In the genomic region with DNA sequence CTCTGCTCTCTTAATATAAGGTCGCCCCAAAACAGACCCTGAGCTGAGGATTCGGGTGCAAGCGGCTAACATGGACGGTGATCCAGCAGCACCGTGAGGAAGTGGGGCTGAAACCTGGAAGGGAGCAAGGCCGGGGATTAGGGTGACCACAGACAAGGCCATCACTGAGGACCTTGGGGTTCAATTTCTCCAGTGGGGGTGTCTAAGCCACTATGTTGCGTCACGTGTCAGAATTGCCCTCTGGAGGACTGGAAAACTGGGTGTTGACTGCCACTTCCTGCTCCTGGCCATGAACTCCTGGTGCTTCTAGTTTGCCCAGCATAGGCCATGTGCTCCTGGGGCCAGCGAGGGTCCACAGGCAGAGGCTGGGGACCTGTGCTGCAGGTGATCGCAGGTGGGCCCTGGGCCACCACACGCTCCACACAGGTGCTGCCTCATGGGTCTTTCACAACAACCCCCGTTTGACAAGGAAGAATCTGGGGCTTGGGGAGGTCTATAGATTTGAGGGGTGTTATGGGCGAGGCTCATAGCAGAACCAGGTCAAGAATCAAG, we compare ENCODE assay signal across 19 cellular contexts.
A peak's percentile ranks its signal among the peaks of the same experiment; 100 is the strongest.
DNase-seq lines count a peak whose midpoint lies in the region; ATAC-seq and TF ChIP-seq lines count a peak whose summit lies in the region.
"Had no signal": no experiment of that assay in that cellular context is flagged by ENCODE, and none has a peak within 500 bp of the region (broad histone marks: within the 10 kb centered on the region; RNA-seq: fewer than 3 reads in every experiment).

No MANE protein-coding gene starts in this region.

- H3K27ac Mint-ChIP-seq in T-helper 17 cell: peak overlapping the region; percentile 77
- no peak overlapping the region for H3K27ac Mint-ChIP-seq in activated naive CD4-positive, alpha-beta T cell treated with anti-CD3 and anti-CD28 coated beads, Interleukin-2, amount 10 ng/mL, durations not matched to agents 7 days and 5 days
- H3K27ac Mint-ChIP-seq in T-cell: no peak overlapping the region

- H3K4me3 ChIP-seq in neutrophil (ENCODE audit: low read depth in 1 of 2, low read length in 1 of 2) (peak overlapping the region; percentile 12 to 26), BE2C (ENCODE audit: low read depth, low read length) (no peak overlapping the region)
- H3K4me3 ChIP-seq: K562 had no signal

- peaks cover 2% of the 10 kb centered on the region for H3K9me3 Mint-ChIP-seq in activated naive CD4-positive, alpha-beta T cell treated with anti-CD3 and anti-CD28 coated beads, Interleukin-2, amount 10 ng/mL, durations not matched to agents 7 days and 5 days
- no peaks in the 10 kb centered on the region for H3K9me3 Mint-ChIP-seq in T-cell

- TF ChIP-seq CTCF in neutrophil (IDR thresholded peaks at IDR 0.05) (no peak), BE2C (IDR thresholded peaks at IDR 0.05; ENCODE audit: low read depth, low read length) (no peak)

- H3K4me3 Mint-ChIP-seq in T-helper 17 cell (no peak overlapping the region), T-cell (no peak overlapping the region)
- no peak overlapping the region for H3K4me3 Mint-ChIP-seq in activated naive CD4-positive, alpha-beta T cell treated with anti-CD3 and anti-CD28 coated beads, Interleukin-2, amount 10 ng/mL, durations not matched to agents 7 days and 5 days

- H3K4me1 ChIP-seq in neutrophil (ENCODE audit: control insufficient read depth in 1 of 2, insufficient read depth in 1 of 2, low read depth in 1 of 2, low read length in 1 of 2) (peaks cover 68 to 69% of the 10 kb centered on the region in 2 experiments), BE2C (peaks cover 13% of the 10 kb centered on the region)

- H3K36me3 ChIP-seq in neutrophil (no peaks in the 10 kb centered on the region), BE2C (no peaks in the 10 kb centered on the region)

- peak overlapping the region; percentile 98 for H3K27ac ChIP-seq in neutrophil
- H3K27ac ChIP-seq: 22Rv1 had no signal

- peak; percentile 9 for DNase-seq in SIG-M5 treated with dmso at 0.1 percent for 504 hours (lab: John Stamatoyannopoulos, UW; ENCODE audit: unreplicated experiment)
- DNase-seq in SIG-M5 (lab: John Stamatoyannopoulos, UW): no peak
- no peak for DNase-seq in T-helper 17 cell
- no peak for DNase-seq in BE2C
- no peak for DNase-seq in NCI-H1105 (lab: John Stamatoyannopoulos, UW)
- DNase-seq in activated naive CD4-positive, alpha-beta T cell treated with anti-CD3 and anti-CD28 coated beads, Interleukin-2, amount 10 ng/mL, durations not matched to agents 7 days and 5 days: no peak
- no peak for DNase-seq in T-cell
- DNase-seq: EL, GOT3, NCI-H1092 treated with DMSO at 0.1 percent for 48 hours, NCI-H1694, NCI-H2107, NCI-H226, NCI-H524 treated with DMSO at 0.1 percent for 48 hours, Right ventricle myocardium superior had no signal

- POLR2A ChIA-PET in T-cell (lab: Charles Lee): no interaction called here

- H3K27me3 ChIP-seq in neutrophil (no peaks in the 10 kb centered on the region), BE2C (no peaks in the 10 kb centered on the region)

- CTCF ChIA-PET in activated naive CD4-positive, alpha-beta T cell treated with anti-CD3 and anti-CD28 coated beads, Interleukin-2, amount 10 ng/mL, durations not matched to agents 7 days and 5 days (lab: Charles Lee): no interaction called here
- CTCF ChIA-PET in T-cell (lab: Charles Lee): no interaction called here

- no peaks in the 10 kb centered on the region for H3K27me3 Mint-ChIP-seq in T-helper 17 cell
- H3K27me3 Mint-ChIP-seq in activated naive CD4-positive, alpha-beta T cell treated with anti-CD3 and anti-CD28 coated beads, Interleukin-2, amount 10 ng/mL, durations not matched to agents 7 days and 5 days: no peaks in the 10 kb centered on the region
- H3K27me3 Mint-ChIP-seq in T-cell: no peaks in the 10 kb centered on the region

- no peaks in the 10 kb centered on the region for H3K9me3 ChIP-seq in T-helper 17 cell (ENCODE audit: control insufficient read depth, low read length, poor library complexity, severe bottlenecking)
- H3K9me3 ChIP-seq in neutrophil: no peaks in the 10 kb centered on the region
- H3K9me3 ChIP-seq in BE2C: no peaks in the 10 kb centered on the region

- H3K4me1 Mint-ChIP-seq in T-helper 17 cell: peaks cover 45% of the 10 kb centered on the region
- peaks cover 64% of the 10 kb centered on the region for H3K4me1 Mint-ChIP-seq in activated naive CD4-positive, alpha-beta T cell treated with anti-CD3 and anti-CD28 coated beads, Interleukin-2, amount 10 ng/mL, durations not matched to agents 7 days and 5 days
- H3K4me1 Mint-ChIP-seq in T-cell: peaks cover 49 to 83% (median 58%) of the 10 kb centered on the region in 3 donors

- H3K36me3 Mint-ChIP-seq in T-helper 17 cell (ENCODE audit: low read depth): no peaks in the 10 kb centered on the region
- H3K36me3 Mint-ChIP-seq in activated naive CD4-positive, alpha-beta T cell treated with anti-CD3 and anti-CD28 coated beads, Interleukin-2, amount 10 ng/mL, durations not matched to agents 7 days and 5 days: peaks cover 8% of the 10 kb centered on the region
- H3K36me3 Mint-ChIP-seq in T-cell: no peaks in the 10 kb centered on the region

- no peak for ATAC-seq in T-helper 17 cell
- ATAC-seq in T-cell (replicated peaks in 1 of 4): no peak
- ATAC-seq: K562, SK-N-SH treated with all-trans-retinoic acid at 6 μM for 48 hours had no signal
